In the genomic region with DNA sequence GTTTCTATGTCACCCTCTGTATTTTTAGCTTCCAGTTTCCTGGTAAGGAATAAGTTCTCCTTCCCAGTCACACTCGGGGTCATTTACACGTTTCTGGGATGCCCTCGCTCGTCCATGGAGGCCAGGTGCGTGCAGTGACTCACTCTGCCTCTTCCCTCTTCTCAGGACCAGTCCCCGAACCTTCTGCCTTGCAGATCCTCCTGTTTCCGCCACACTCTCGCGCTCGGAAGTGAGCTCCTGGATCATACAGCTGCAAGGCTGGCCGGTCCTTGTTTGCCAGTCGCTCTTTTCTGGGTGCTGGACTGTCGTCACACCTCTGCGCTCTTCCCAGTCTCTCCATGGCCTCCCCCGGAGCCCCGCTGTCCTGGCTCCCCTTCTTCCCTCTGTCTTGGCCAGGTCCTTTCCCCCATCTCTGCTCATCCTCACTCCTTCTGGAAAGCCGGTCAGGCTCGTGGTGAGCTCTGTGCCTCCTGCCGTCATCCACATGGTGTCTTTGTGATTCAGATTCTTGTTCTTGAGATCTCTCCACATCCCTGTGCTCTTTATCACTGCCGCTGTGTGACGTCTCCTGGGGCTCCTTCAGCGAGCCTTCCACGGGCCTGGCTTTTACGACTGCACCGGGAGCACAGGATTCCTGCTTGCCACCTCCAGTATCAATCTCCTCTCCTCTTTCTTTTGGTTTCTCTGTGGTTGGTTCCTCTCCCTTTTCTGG, we compare ENCODE assay signal across 8 cellular contexts. TPM values are rescaled to one million over a fixed set of nuclear protein-coding genes. Genes with fewer than 3 reads are reported as not detected.
A peak's percentile ranks its signal among the peaks of the same experiment; 100 is the strongest.
DNase-seq lines count a peak whose midpoint lies in the region; ATAC-seq and TF ChIP-seq lines count a peak whose summit lies in the region.
"Not testable (repeated sequence)": the region's sequence is repeated elsewhere in the genome, so short reads cannot be mapped to it uniquely, and the experiment has no call there.

No MANE protein-coding gene starts in this region.

- CTCF ChIA-PET in activated CD4-positive, alpha-beta T cell treated with anti-CD3 and anti-CD28 coated beads for 36 hours (lab: Charles Lee): not testable (repeated sequence)

- H3K4me3 Mint-ChIP-seq in HFFc6 (peak overlapping the region; percentile 54; the same call in 1 of the 2 replicates), brain (peak overlapping the region; percentile 34 to 80 (median 72)), glutamatergic neuron (ENCODE audit: unreplicated experiment) (peak overlapping the region; percentile 91), type B pancreatic cell (peak overlapping the region; percentile 76)
- peak overlapping the region; percentile 25 for H3K4me3 Mint-ChIP-seq in activated CD4-positive, alpha-beta T cell treated with anti-CD3 and anti-CD28 coated beads for 36 hours

- H4K8ac ChIP-seq in trophoblast cell (ENCODE audit: low read depth, low read length): not testable (repeated sequence)

- not testable (repeated sequence) for H2AFZ ChIP-seq in trophoblast cell (ENCODE audit: insufficient read depth, low read length, poor library complexity)

- TF ChIP-seq CTCF in HFFc6 (IDR thresholded peaks at IDR 0.05); brain (conservative IDR thresholded peaks at IDR 0.05); glutamatergic neuron (IDR thresholded peaks at IDR 0.05; ENCODE audit: partially characterized antibody, unreplicated experiment); left lung (IDR thresholded peaks at IDR 0.05); type B pancreatic cell (conservative IDR thresholded peaks at IDR 0.05): not testable (repeated sequence)

- not testable (repeated sequence) for H4K12ac ChIP-seq in trophoblast cell (ENCODE audit: low read depth, low read length)

- not testable (repeated sequence) for H4K91ac ChIP-seq in trophoblast cell (ENCODE audit: low read depth, low read length)

- H3K36me3 ChIP-seq in left lung; trophoblast cell (ENCODE audit: control insufficient read depth in 1 of 2, insufficient read depth in 2 of 2, low read length in 2 of 2): not testable (repeated sequence)

- no CpG with 5 or more reads among the region's 25 CpGs for WGBS in trophoblast cell (ENCODE audit: extremely low coverage, insufficient coverage, insufficient read length)

- peak; percentile 30 for ATAC-seq in activated CD4-positive, alpha-beta T cell treated with anti-CD3 and anti-CD28 coated beads for 36 hours
- ATAC-seq in left lung: peak; percentile 22

- not testable (repeated sequence) for H3K4ac ChIP-seq in trophoblast cell (ENCODE audit: low read depth, low read length)

- not testable (repeated sequence) for H3K9me3 Mint-ChIP-seq in HFFc6; activated CD4-positive, alpha-beta T cell treated with anti-CD3 and anti-CD28 coated beads for 36 hours (ENCODE audit: low read depth); brain; glutamatergic neuron (ENCODE audit: unreplicated experiment); type B pancreatic cell

- H2BK120ac ChIP-seq in trophoblast cell (ENCODE audit: insufficient read depth, low read length, poor library complexity): not testable (repeated sequence)

- H3K36me3 Mint-ChIP-seq in HFFc6 (ENCODE audit: low read depth); activated CD4-positive, alpha-beta T cell treated with anti-CD3 and anti-CD28 coated beads for 36 hours (ENCODE audit: low read depth); brain; glutamatergic neuron (ENCODE audit: unreplicated experiment); type B pancreatic cell: not testable (repeated sequence)

- H3K14ac ChIP-seq in trophoblast cell (ENCODE audit: low read length): not testable (repeated sequence)

- peaks cover 0 to 43% of the 10 kb centered on the region in 2 donors for H3K27me3 ChIP-seq in left lung
- not testable (repeated sequence) for H3K27me3 ChIP-seq in trophoblast cell (ENCODE audit: insufficient read depth, low read length)

- peak overlapping the region; percentile 47 for H3K4me2 ChIP-seq in trophoblast cell (ENCODE audit: low read length)

- H2BK5ac ChIP-seq in trophoblast cell (ENCODE audit: low read depth, low read length, poor library complexity): not testable (repeated sequence)

- H3K79me2 ChIP-seq in trophoblast cell (ENCODE audit: control insufficient read depth, insufficient read depth, low read length, poor library complexity): not testable (repeated sequence)

- not testable (repeated sequence) for H3K4me3 ChIP-seq in left lung; trophoblast cell (ENCODE audit: low read depth, low read length)

- H3K18ac ChIP-seq in trophoblast cell (ENCODE audit: low read length): not testable (repeated sequence)

- not testable (repeated sequence) for H3K79me1 ChIP-seq in trophoblast cell (ENCODE audit: low read length)

- not testable (repeated sequence) for H3K27ac Mint-ChIP-seq in HFFc6; activated CD4-positive, alpha-beta T cell treated with anti-CD3 and anti-CD28 coated beads for 36 hours; type B pancreatic cell
- H3K27ac Mint-ChIP-seq in brain (peak overlapping the region in 2 of 5 experiments; percentile 19 to 29), glutamatergic neuron (ENCODE audit: unreplicated experiment) (peak overlapping the region; percentile 96)

- intact Hi-C loops in activated CD4-positive, alpha-beta T cell treated with anti-CD3 and anti-CD28 coated beads for 36 hours (cut with DNase I, micrococcal nuclease); left lung (cut with DNase I): not testable (repeated sequence)

- peaks cover 27% of the 10 kb centered on the region for H3K4me1 Mint-ChIP-seq in HFFc6 (ENCODE audit: low read depth)
- peaks cover 11% of the 10 kb centered on the region for H3K4me1 Mint-ChIP-seq in activated CD4-positive, alpha-beta T cell treated with anti-CD3 and anti-CD28 coated beads for 36 hours
- H3K4me1 Mint-ChIP-seq in brain: peaks cover 12% of the 10 kb centered on the region
- H3K4me1 Mint-ChIP-seq in glutamatergic neuron (ENCODE audit: low read depth, unreplicated experiment); type B pancreatic cell (ENCODE audit: unreplicated experiment): not testable (repeated sequence)

- H3K4me1 ChIP-seq in left lung; trophoblast cell (ENCODE audit: control insufficient read depth in 1 of 2, insufficient read depth in 2 of 2, low read length in 2 of 2): not testable (repeated sequence)

- DNase-seq in Daoy (ENCODE audit: low read depth) (peak; percentile 4), HFFc6 (peak; percentile 25), glutamatergic neuron (peak; percentile 52), trophoblast cell (peak; percentile 58 to 70)
- DNase-seq in activated CD4-positive, alpha-beta T cell treated with anti-CD3 and anti-CD28 coated beads for 36 hours: peak; percentile 10
- DNase-seq in left lung; type B pancreatic cell (ENCODE audit: extremely low spot score, unreplicated experiment): not testable (repeated sequence)

- not testable (repeated sequence) for H3K9ac ChIP-seq in trophoblast cell (ENCODE audit: low read length)

- H3K9me3 ChIP-seq in left lung; trophoblast cell (ENCODE audit: insufficient read depth, low read depth, low read length): not testable (repeated sequence)

- not testable (repeated sequence) for H2BK12ac ChIP-seq in trophoblast cell (ENCODE audit: low read length)

- not testable (repeated sequence) for H3K27me3 Mint-ChIP-seq in HFFc6 (ENCODE audit: insufficient read depth); glutamatergic neuron (ENCODE audit: unreplicated experiment)
- peaks cover 30% of the 10 kb centered on the region for H3K27me3 Mint-ChIP-seq in activated CD4-positive, alpha-beta T cell treated with anti-CD3 and anti-CD28 coated beads for 36 hours
- H3K27me3 Mint-ChIP-seq in brain (peaks cover 46% of the 10 kb centered on the region), type B pancreatic cell (peaks cover 55% of the 10 kb centered on the region)

- not testable (repeated sequence) for H3K23ac ChIP-seq in trophoblast cell (ENCODE audit: low read length)

- POLR2A ChIA-PET in activated CD4-positive, alpha-beta T cell treated with anti-CD3 and anti-CD28 coated beads for 36 hours (lab: Charles Lee): interaction anchor here (0.6 kb wide), 1 partner anchor 646 kb away, joined by 5 read pairs; no protein-coding TSS in a partner anchor

- H3K27ac ChIP-seq in left lung; trophoblast cell (ENCODE audit: low read depth, low read length): not testable (repeated sequence)

- not testable (repeated sequence) for H2AK5ac ChIP-seq in trophoblast cell (ENCODE audit: low read length)

RNA-seq across cellular contexts. Expression of gene CCDC144A, which starts 55.6 kb away (rescaled TPM):
- total RNA-seq in Daoy (2014; rRNA removed; shearing (Covaris generic)): 1.3 TPM in 2 replicates
- total RNA-seq in HFFc6 (2021; fragmentation: NEBNext Ultra II Directional; extraction: Animal tissue kit (Norgen Biotek cat#: 25700)): under 1 TPM; 0.12 to 0.59 (median 0.36) TPM
- total RNA-seq in activated CD4-positive, alpha-beta T cell treated with anti-CD3 and anti-CD28 coated beads for 36 hours: 1 to 10 TPM; 7.0 to 7.6 TPM
- polyA plus RNA-seq in brain (ENCODE audit: insufficient read depth, low read depth, low replicate concordance): 0.44 TPM
- total RNA-seq in glutamatergic neuron (ENCODE audit: unreplicated experiment): 1.2 TPM
- 1 to 10 TPM; 6.6 TPM for total RNA-seq in left lung
- polyA plus RNA-seq in trophoblast cell (2013): 0.31 TPM in 2 replicates
- 0.50 and 0.60 TPM in 2 replicates for total RNA-seq in type B pancreatic cell (ENCODE audit: low replicate concordance)

Comparison
In these comparisons a context has a peak if more than half of its experiments do, and no peak if none do; other contexts are left out.
1. H3K4me3 Mint-ChIP-seq: peak in every context shown above with its lines; median percentile 91 in glutamatergic neuron; 76 in type B pancreatic cell; 72 in brain; 54 in HFFc6; 25 in activated CD4-positive, alpha-beta T cell treated with anti-CD3 and anti-CD28 coated beads for 36 hours.